Comparison of ENCODE assay signal across 1 cellular context in genomic region chr11:120337896-120338840, GRCh38.
TF ChIP-seq lines count a peak whose summit lies in the region.

No MANE protein-coding gene starts in this region.

TF ChIP-seq in GM12878, 131 proteins besides CTCF, POLR2A, EP300 and RAD21 (continued from another document):
- TF ChIP-seq NKRF (conservative IDR thresholded peaks at IDR 0.05) (no peak), PAX8 (IDR thresholded peaks at IDR 0.05) (no peak), HDGF (IDR thresholded peaks at IDR 0.05) (no peak), YY1 (IDR thresholded peaks at IDR 0.05; ENCODE audit: low read depth, low read length) (no peak), MTA2 (IDR thresholded peaks at IDR 0.05; ENCODE audit: low read depth) (no peak)
